12 cellular contexts compared by ENCODE assay signal in genomic region chr16:69204106-69204655, GRCh38. TPM values are rescaled to one million over a fixed set of nuclear protein-coding genes. Genes with fewer than 3 reads are reported as not detected.
DNase-seq lines count a peak whose midpoint lies in the region; ATAC-seq and TF ChIP-seq lines count a peak whose summit lies in the region.
"Had no signal": no experiment of that assay in that cellular context is flagged by ENCODE, and none has a peak within 500 bp of the region (broad histone marks: within the 10 kb centered on the region; RNA-seq: fewer than 3 reads in every experiment).

No MANE protein-coding gene starts in this region.

- ATAC-seq in activated CD8-positive, alpha-beta memory T cell treated with anti-CD3 and anti-CD28 coated beads, Interleukin-2, amount 10 ng/mL, durations not matched to agents 7 days and 5 days, result no peak
- no peak for ATAC-seq in central memory CD8-positive, alpha-beta T cell (replicated peaks; ENCODE audit: extremely low read depth, poor library complexity, severe bottlenecking)
- no peak for ATAC-seq in stimulated activated effector memory CD8-positive, alpha-beta T cell treated with anti-CD3 and anti-CD28 coated beads, Interleukin-12 subunit alpha, Interleukin-12 subunit beta, amount 100 ng/mL, for 72 hours
- ATAC-seq in GM21381 (IDR thresholded peaks at IDR 0.05; ENCODE audit: unreplicated experiment), result no peak

- peaks cover 1% of the 10 kb centered on the region for H3K36me3 Mint-ChIP-seq in activated CD8-positive, alpha-beta memory T cell treated with anti-CD3 and anti-CD28 coated beads, Interleukin-2, amount 10 ng/mL, durations not matched to agents 7 days and 5 days
- H3K36me3 Mint-ChIP-seq in central memory CD8-positive, alpha-beta T cell (ENCODE audit: insufficient read depth), result peaks cover 4% of the 10 kb centered on the region
- no peaks in the 10 kb centered on the region for H3K36me3 Mint-ChIP-seq in stimulated activated effector memory CD8-positive, alpha-beta T cell treated with anti-CD3 and anti-CD28 coated beads, Interleukin-12 subunit alpha, Interleukin-12 subunit beta, amount 100 ng/mL, for 72 hours

- peak overlapping the region; percentile 82 for H3K27ac ChIP-seq in RWPE1
- H3K27ac ChIP-seq: PC-9 had no signal

- CTCF ChIA-PET in activated CD8-positive, alpha-beta memory T cell treated with anti-CD3 and anti-CD28 coated beads, Interleukin-2, amount 10 ng/mL, durations not matched to agents 7 days and 5 days (lab: Charles Lee), result interaction anchor here (0.6 kb wide), 1 partner anchor 82 kb away, joined by 3 read pairs; no protein-coding TSS in a partner anchor
- CTCF ChIA-PET in RWPE1 (lab: Yijun Ruan, JAX), result interaction anchor here (0.6 kb wide), 1 partner anchor 70 kb away, joined by 5 read pairs; no protein-coding TSS in a partner anchor

- no peaks in the 10 kb centered on the region for H3K27me3 Mint-ChIP-seq in activated CD8-positive, alpha-beta memory T cell treated with anti-CD3 and anti-CD28 coated beads, Interleukin-2, amount 10 ng/mL, durations not matched to agents 7 days and 5 days
- no peaks in the 10 kb centered on the region for H3K27me3 Mint-ChIP-seq in central memory CD8-positive, alpha-beta T cell

- H3K27ac Mint-ChIP-seq in activated CD8-positive, alpha-beta memory T cell treated with anti-CD3 and anti-CD28 coated beads, Interleukin-2, amount 10 ng/mL, durations not matched to agents 7 days and 5 days, result peak overlapping the region; percentile 49
- peak overlapping the region; percentile 49 for H3K27ac Mint-ChIP-seq in central memory CD8-positive, alpha-beta T cell (ENCODE audit: low read depth)
- peak overlapping the region; percentile 52 for H3K27ac Mint-ChIP-seq in stimulated activated effector memory CD8-positive, alpha-beta T cell treated with anti-CD3 and anti-CD28 coated beads, Interleukin-12 subunit alpha, Interleukin-12 subunit beta, amount 100 ng/mL, for 72 hours

- no peak for TF ChIP-seq CTCF in RWPE1 (conservative IDR thresholded peaks at IDR 0.05; ENCODE audit: low read depth)

- peaks cover 14% of the 10 kb centered on the region for H3K4me1 Mint-ChIP-seq in activated CD8-positive, alpha-beta memory T cell treated with anti-CD3 and anti-CD28 coated beads, Interleukin-2, amount 10 ng/mL, durations not matched to agents 7 days and 5 days
- peaks cover 25% of the 10 kb centered on the region for H3K4me1 Mint-ChIP-seq in central memory CD8-positive, alpha-beta T cell
- H3K4me1 Mint-ChIP-seq in stimulated activated effector memory CD8-positive, alpha-beta T cell treated with anti-CD3 and anti-CD28 coated beads, Interleukin-12 subunit alpha, Interleukin-12 subunit beta, amount 100 ng/mL, for 72 hours, result peaks cover 37% of the 10 kb centered on the region

- H3K4me3 Mint-ChIP-seq in activated CD8-positive, alpha-beta memory T cell treated with anti-CD3 and anti-CD28 coated beads, Interleukin-2, amount 10 ng/mL, durations not matched to agents 7 days and 5 days, result no peak overlapping the region
- no peak overlapping the region for H3K4me3 Mint-ChIP-seq in central memory CD8-positive, alpha-beta T cell
- no peak overlapping the region for H3K4me3 Mint-ChIP-seq in stimulated activated effector memory CD8-positive, alpha-beta T cell treated with anti-CD3 and anti-CD28 coated beads, Interleukin-12 subunit alpha, Interleukin-12 subunit beta, amount 100 ng/mL, for 72 hours

- POLR2A ChIA-PET in RWPE1 (lab: Yijun Ruan, JAX; ENCODE audit: low non-redundant PET), result no interaction called here

- no peak for DNase-seq in activated CD8-positive, alpha-beta memory T cell treated with anti-CD3 and anti-CD28 coated beads, Interleukin-2, amount 10 ng/mL, durations not matched to agents 7 days and 5 days
- no peak for DNase-seq in activated CD8-positive, alpha-beta memory T cell treated with anti-CD3 and anti-CD28 coated beads, Interleukin-2, amount 50 U/mL, for 48 hours
- no peak for DNase-seq in RWPE1 (ENCODE audit: low spot score)
- DNase-seq in central memory CD8-positive, alpha-beta T cell (ENCODE audit: low spot score in 2 of 2), result no peak
- no peak for DNase-seq in stimulated activated effector memory CD8-positive, alpha-beta T cell treated with anti-CD3 and anti-CD28 coated beads, Interleukin-12 subunit alpha, Interleukin-12 subunit beta, amount 100 ng/mL, for 72 hours (ENCODE audit: low spot score in 2 of 2)
- DNase-seq in AG20443 (ENCODE audit: low spot score), result no peak
- no peak for DNase-seq in T1000 (lab: John Stamatoyannopoulos, UW)
- DNase-seq: DND-41, NCI-H2171, PC-9, small intestine had no signal

- no peaks in the 10 kb centered on the region for H3K9me3 Mint-ChIP-seq in activated CD8-positive, alpha-beta memory T cell treated with anti-CD3 and anti-CD28 coated beads, Interleukin-2, amount 10 ng/mL, durations not matched to agents 7 days and 5 days (ENCODE audit: low read depth)
- no peaks in the 10 kb centered on the region for H3K9me3 Mint-ChIP-seq in central memory CD8-positive, alpha-beta T cell
- no peaks in the 10 kb centered on the region for H3K9me3 Mint-ChIP-seq in stimulated activated effector memory CD8-positive, alpha-beta T cell treated with anti-CD3 and anti-CD28 coated beads, Interleukin-12 subunit alpha, Interleukin-12 subunit beta, amount 100 ng/mL, for 72 hours

RNA-seq across cellular contexts. Expression of gene SNTB2, which starts 17.2 kb away (rescaled TPM):
- total RNA-seq in activated CD8-positive, alpha-beta memory T cell treated with anti-CD3 and anti-CD28 coated beads, Interleukin-2, amount 10 ng/mL, durations not matched to agents 7 days and 5 days, result 10 to 100 TPM; 21.5 to 30.6 TPM
